In the genomic region with DNA sequence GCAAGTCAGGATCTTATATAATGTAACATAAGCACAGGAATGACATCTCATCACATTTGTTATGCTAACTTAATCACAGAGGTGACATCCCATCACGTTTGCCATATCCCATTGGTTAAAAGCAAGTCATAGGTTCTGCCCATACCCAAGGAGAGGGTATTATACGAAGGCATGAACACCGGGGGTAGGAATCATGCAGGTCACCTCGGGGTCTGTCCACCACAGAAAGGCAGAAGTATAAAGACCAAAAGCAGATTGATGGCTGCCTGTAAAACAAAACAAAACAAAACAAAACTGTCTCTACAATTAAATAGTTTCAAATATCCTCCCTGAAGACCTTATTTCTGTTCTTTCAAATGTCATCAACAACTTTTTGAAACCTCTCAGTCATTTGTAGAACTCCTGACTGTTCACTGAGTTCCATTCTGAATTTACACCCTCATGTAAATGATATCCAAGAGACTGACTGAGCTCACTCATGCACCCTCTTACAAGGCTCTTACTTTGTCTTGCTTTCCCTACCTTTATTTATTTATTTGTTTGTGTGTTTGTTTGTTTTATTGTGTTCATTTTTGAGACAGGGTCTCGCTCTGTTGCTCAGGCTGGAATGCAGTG, we compare ENCODE assay signal across 1 cellular context.
TF ChIP-seq lines count a peak whose summit lies in the region.

No MANE protein-coding gene starts in this region.

TF ChIP-seq in SK-N-SH treated with all-trans-retinoic acid at 6 μM for 48 hours, 23 proteins besides CTCF, POLR2A, EP300 and RAD21 (continued from another document):
- TF ChIP-seq, protein P1, sequence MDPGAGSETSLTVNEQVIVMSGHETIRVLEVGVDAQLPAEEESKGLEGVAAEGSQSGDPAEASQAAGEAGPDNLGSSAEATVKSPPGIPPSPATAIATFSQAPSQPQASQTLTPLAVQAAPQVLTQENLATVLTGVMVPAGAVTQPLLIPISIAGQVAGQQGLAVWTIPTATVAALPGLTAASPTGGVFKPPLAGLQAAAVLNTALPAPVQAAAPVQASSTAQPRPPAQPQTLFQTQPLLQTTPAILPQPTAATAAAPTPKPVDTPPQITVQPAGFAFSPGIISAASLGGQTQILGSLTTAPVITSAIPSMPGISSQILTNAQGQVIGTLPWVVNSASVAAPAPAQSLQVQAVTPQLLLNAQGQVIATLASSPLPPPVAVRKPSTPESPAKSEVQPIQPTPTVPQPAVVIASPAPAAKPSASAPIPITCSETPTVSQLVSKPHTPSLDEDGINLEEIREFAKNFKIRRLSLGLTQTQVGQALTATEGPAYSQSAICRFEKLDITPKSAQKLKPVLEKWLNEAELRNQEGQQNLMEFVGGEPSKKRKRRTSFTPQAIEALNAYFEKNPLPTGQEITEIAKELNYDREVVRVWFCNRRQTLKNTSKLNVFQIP (CRISPR knock-in tag; IDR thresholded peaks at IDR 0.05; ENCODE audit: borderline replicate concordance, low read depth) = no peak
- no peak for TF ChIP-seq ZNF8 (CRISPR knock-in tag; IDR thresholded peaks at IDR 0.05)
- TF ChIP-seq CSDC2 (CRISPR knock-in tag; IDR thresholded peaks at IDR 0.05) = no peak
- no peak for TF ChIP-seq ZNF565 (CRISPR knock-in tag; conservative IDR thresholded peaks at IDR 0.05; ENCODE audit: low read depth)
- TF ChIP-seq BACH2 (CRISPR knock-in tag; IDR thresholded peaks at IDR 0.05; ENCODE audit: borderline replicate concordance) = no peak
- no peak for TF ChIP-seq ARNTL (CRISPR knock-in tag; IDR thresholded peaks at IDR 0.05; ENCODE audit: borderline replicate concordance, low read depth)
- TF ChIP-seq, protein P2, sequence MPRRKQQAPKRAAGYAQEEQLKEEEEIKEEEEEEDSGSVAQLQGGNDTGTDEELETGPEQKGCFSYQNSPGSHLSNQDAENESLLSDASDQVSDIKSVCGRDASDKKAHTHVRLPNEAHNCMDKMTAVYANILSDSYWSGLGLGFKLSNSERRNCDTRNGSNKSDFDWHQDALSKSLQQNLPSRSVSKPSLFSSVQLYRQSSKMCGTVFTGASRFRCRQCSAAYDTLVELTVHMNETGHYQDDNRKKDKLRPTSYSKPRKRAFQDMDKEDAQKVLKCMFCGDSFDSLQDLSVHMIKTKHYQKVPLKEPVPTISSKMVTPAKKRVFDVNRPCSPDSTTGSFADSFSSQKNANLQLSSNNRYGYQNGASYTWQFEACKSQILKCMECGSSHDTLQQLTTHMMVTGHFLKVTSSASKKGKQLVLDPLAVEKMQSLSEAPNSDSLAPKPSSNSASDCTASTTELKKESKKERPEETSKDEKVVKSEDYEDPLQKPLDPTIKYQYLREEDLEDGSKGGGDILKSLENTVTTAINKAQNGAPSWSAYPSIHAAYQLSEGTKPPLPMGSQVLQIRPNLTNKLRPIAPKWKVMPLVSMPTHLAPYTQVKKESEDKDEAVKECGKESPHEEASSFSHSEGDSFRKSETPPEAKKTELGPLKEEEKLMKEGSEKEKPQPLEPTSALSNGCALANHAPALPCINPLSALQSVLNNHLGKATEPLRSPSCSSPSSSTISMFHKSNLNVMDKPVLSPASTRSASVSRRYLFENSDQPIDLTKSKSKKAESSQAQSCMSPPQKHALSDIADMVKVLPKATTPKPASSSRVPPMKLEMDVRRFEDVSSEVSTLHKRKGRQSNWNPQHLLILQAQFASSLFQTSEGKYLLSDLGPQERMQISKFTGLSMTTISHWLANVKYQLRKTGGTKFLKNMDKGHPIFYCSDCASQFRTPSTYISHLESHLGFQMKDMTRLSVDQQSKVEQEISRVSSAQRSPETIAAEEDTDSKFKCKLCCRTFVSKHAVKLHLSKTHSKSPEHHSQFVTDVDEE (CRISPR knock-in tag; IDR thresholded peaks at IDR 0.05) = no peak
TF ChIP-seq in SK-N-SH treated with all-trans-retinoic acid at 6 μM for 48 hours: peak in this region for 0.
